In the genomic region with DNA sequence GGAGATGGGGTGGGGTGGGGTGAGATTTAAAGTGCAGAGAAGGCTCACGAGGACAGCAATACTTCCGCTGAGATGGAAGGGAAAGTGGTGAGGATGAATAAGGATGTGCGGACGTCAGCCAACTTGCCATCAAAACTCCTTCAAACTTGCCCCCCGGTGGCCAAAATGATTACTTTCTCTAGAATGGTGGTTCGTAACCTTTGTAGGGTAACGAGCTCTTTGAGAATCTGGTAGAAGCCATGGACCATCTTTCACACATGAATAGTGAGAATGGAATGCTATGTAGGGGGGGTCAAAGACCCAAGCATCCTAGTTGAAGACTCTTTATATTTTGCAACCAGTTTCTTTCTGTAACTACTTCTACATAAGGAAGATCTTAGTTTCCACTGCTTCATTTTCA, we compare ENCODE assay signal across 12 cellular contexts.
DNase-seq lines count a peak whose midpoint lies in the region; ATAC-seq, FAIRE-seq and TF ChIP-seq lines count a peak whose summit lies in the region.
"Had no signal": no experiment of that assay in that cellular context is flagged by ENCODE, and none has a peak within 500 bp of the region (broad histone marks: within the 10 kb centered on the region; RNA-seq: fewer than 3 reads in every experiment).

No MANE protein-coding gene starts in this region.

- no peaks in the 10 kb centered on the region for H4K20me1 ChIP-seq in GM12878 (ENCODE audit: control insufficient read depth, insufficient read depth)

- TF ChIP-seq CTCF in BJ (IDR thresholded peaks at IDR 0.05; ENCODE audit: insufficient read depth, low read depth, low read length) (peak; percentile 40), GM12878 (IDR thresholded peaks at IDR 0.05 in 2 of 3, conservative IDR thresholded peaks at IDR 0.05 in 1 of 3; ENCODE audit: control insufficient read depth in 2 of 3, extremely low read depth in 1 of 3, insufficient read depth in 1 of 3, low read depth in 3 of 3, low read length in 3 of 3) (peak in 1 of 3 experiments; percentile 18; a peak in 1 of 6 replicates)

- WGBS in GM12878 (ENCODE audit: insufficient coverage, insufficient replicate concordance, low lambda C conversion rate, missing lambda C conversion rate) = 33% methylated on average over 7 of the region's 7 CpGs

- RAD21 ChIA-PET in GM12878 (lab: Charles Lee; ENCODE audit: unreplicated experiment) = no interaction called here

- no peak for TF ChIP-seq POLR2A in GM12878 (IDR thresholded peaks at IDR 0.05; ENCODE audit: low read depth, low read length)

- intact Hi-C loops in GM12878 (cut with micrococcal nuclease; ENCODE audit: unreplicated experiment) (no loop called here), Right ventricle myocardium inferior (cut with DNase I) (no loop called here)

- no peak for TF ChIP-seq EP300 in GM12878 (IDR thresholded peaks at IDR 0.05; ENCODE audit: borderline replicate concordance in 1 of 2, control insufficient read depth in 1 of 2, low read depth in 2 of 2, low read length in 2 of 2)

- ATAC-seq in GM12878 = no peak
- ATAC-seq in Right ventricle myocardium inferior = no peak
- ATAC-seq: left lung had no signal

- CTCF ChIA-PET in BJ (lab: Yijun Ruan, JAX) (interaction anchor here (0.6 to 1.8 kb wide), 6 partner anchors 11 to 776 kb away, joined by 3 to 10 read pairs (median 4); no protein-coding TSS in a partner anchor), GM12878 (lab: Yijun Ruan, JAX) (no interaction called here)

- no peak overlapping the region for H3K4me3 Mint-ChIP-seq in T-helper 2 cell treated with Interferon-gamma antibody and Interleukin-4, amounts not matched to agents 5 μg/mL and 100 μg/mL, for 36 hours

- no TSS peak for BruUV-seq in GM12878 (replicated peaks; lab: Mats Ljungman, UMichigan)

- H3K9ac ChIP-seq in GM12878 (ENCODE audit: control insufficient read depth, insufficient read depth, low read length) = no peak overlapping the region

- DNase-seq in BJ (ENCODE audit: low read depth) (no peak), HS-5 (ENCODE audit: low read depth) (peak; percentile 16), GM12878 (ENCODE audit: low read depth, low spot score) (no peak), islet precursor cell (peak; percentile 63), Right ventricle myocardium inferior (ENCODE audit: missing footprints) (no peak), kidney glomerular epithelial cell (lab: John Stamatoyannopoulos, UW) (no peak), D341Med (ENCODE audit: low spot score) (no peak)
- DNase-seq in T-helper 2 cell treated with Interferon-gamma antibody and Interleukin-4, amounts not matched to agents 5 μg/mL and 100 μg/mL, for 36 hours (ENCODE audit: low spot score) = no peak
- DNase-seq: COR-L47, left lung, NCI-H226 had no signal

- H3K27me3 Mint-ChIP-seq in T-helper 2 cell treated with Interferon-gamma antibody and Interleukin-4, amounts not matched to agents 5 μg/mL and 100 μg/mL, for 36 hours (ENCODE audit: low read depth) = peaks cover 6% of the 10 kb centered on the region

- peak; percentile 6; the same call in 1 of the 2 replicates for TF ChIP-seq RAD21 in GM12878 (IDR thresholded peaks at IDR 0.05; ENCODE audit: insufficient read depth, low read depth, low read length)

- H3K79me2 ChIP-seq in GM12878 (ENCODE audit: control insufficient read depth, insufficient read depth, low read length) = no peaks in the 10 kb centered on the region

- H3K27me3 ChIP-seq in BJ (ENCODE audit: control insufficient read depth, insufficient read depth, low read length) = no peaks in the 10 kb centered on the region; the same call in 1 of the 2 replicates
- H3K27me3 ChIP-seq in GM12878 (replicated peaks in 1 of 2; ENCODE audit: control insufficient read depth in 2 of 2, insufficient read depth in 2 of 2, low read length in 1 of 2) = no peaks in the 10 kb centered on the region
- H3K27me3 ChIP-seq: left lung had no signal

- H3K9me3 Mint-ChIP-seq in T-helper 2 cell treated with Interferon-gamma antibody and Interleukin-4, amounts not matched to agents 5 μg/mL and 100 μg/mL, for 36 hours = peaks cover 21% of the 10 kb centered on the region

- no peaks in the 10 kb centered on the region for H3K36me3 Mint-ChIP-seq in T-helper 2 cell treated with Interferon-gamma antibody and Interleukin-4, amounts not matched to agents 5 μg/mL and 100 μg/mL, for 36 hours (ENCODE audit: low read depth)

- peaks cover 2% of the 10 kb centered on the region; the same call in 2 of the 3 replicates for H3K9me3 ChIP-seq in GM12878 (replicated peaks; ENCODE audit: control insufficient read depth, insufficient read depth, low read length)

- in situ Hi-C loops in GM12878 (cut with MboI) = no loop called here

- no peaks in the 10 kb centered on the region for H3K36me3 ChIP-seq in BJ (ENCODE audit: control insufficient read depth, insufficient read depth, low read length)
- H3K36me3 ChIP-seq in GM12878 (ENCODE audit: control insufficient read depth in 2 of 2, insufficient read depth in 2 of 2, low read length in 1 of 2) = no peaks in the 10 kb centered on the region
- H3K36me3 ChIP-seq: left lung had no signal

- H3K4me2 ChIP-seq in GM12878 (ENCODE audit: control insufficient read depth, insufficient read depth) = no peak overlapping the region

- POLR2A ChIA-PET in BJ (lab: Charles Lee) (no interaction called here), GM12878 (lab: Charles Lee) (no interaction called here)

- no peaks in the 10 kb centered on the region for H3K4me1 Mint-ChIP-seq in T-helper 2 cell treated with Interferon-gamma antibody and Interleukin-4, amounts not matched to agents 5 μg/mL and 100 μg/mL, for 36 hours (ENCODE audit: low read depth)

- H3K27ac Mint-ChIP-seq in T-helper 2 cell treated with Interferon-gamma antibody and Interleukin-4, amounts not matched to agents 5 μg/mL and 100 μg/mL, for 36 hours = no peak overlapping the region

- SMC1A ChIA-PET in GM12878 (lab: Charles Lee; ENCODE audit: uncharacterized antibody, unreplicated experiment) = no interaction called here

- no peak overlapping the region for H3K27ac ChIP-seq in GM12878 (ENCODE audit: control insufficient read depth, insufficient read depth)
- H3K27ac ChIP-seq: coronary artery, left lung had no signal

- no peak for FAIRE-seq in GM12878 (lab: Jason Lieb, UNC)

- no peak overlapping the region for H2AFZ ChIP-seq in GM12878 (ENCODE audit: control insufficient read depth, low read depth, low read length)

- H3K4me3 ChIP-seq in BJ (ENCODE audit: low read depth, low read length) = no peak overlapping the region
- no peak overlapping the region for H3K4me3 ChIP-seq in GM12878
- H3K4me3 ChIP-seq: coronary artery, left lung had no signal

- H3K4me1 ChIP-seq in GM12878 (ENCODE audit: control insufficient read depth, insufficient read depth, low read length) = no peaks in the 10 kb centered on the region
- H3K4me1 ChIP-seq: left lung had no signal

TF ChIP-seq in GM12878, 131 proteins besides CTCF, POLR2A, EP300 and RAD21 (continues in another document):
- TF ChIP-seq RBBP5 (conservative IDR thresholded peaks at IDR 0.05) (no peak), HCFC1 (IDR thresholded peaks at IDR 0.05; ENCODE audit: low read length) (no peak)
- TF ChIP-seq, protein P1, sequence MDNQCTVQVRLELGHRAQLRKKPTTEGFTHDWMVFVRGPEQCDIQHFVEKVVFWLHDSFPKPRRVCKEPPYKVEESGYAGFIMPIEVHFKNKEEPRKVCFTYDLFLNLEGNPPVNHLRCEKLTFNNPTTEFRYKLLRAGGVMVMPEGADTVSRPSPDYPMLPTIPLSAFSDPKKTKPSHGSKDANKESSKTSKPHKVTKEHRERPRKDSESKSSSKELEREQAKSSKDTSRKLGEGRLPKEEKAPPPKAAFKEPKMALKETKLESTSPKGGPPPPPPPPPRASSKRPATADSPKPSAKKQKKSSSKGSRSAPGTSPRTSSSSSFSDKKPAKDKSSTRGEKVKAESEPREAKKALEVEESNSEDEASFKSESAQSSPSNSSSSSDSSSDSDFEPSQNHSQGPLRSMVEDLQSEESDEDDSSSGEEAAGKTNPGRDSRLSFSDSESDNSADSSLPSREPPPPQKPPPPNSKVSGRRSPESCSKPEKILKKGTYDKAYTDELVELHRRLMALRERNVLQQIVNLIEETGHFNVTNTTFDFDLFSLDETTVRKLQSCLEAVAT (IDR thresholded peaks at IDR 0.05) = no peak
- TF ChIP-seq, protein P2, sequence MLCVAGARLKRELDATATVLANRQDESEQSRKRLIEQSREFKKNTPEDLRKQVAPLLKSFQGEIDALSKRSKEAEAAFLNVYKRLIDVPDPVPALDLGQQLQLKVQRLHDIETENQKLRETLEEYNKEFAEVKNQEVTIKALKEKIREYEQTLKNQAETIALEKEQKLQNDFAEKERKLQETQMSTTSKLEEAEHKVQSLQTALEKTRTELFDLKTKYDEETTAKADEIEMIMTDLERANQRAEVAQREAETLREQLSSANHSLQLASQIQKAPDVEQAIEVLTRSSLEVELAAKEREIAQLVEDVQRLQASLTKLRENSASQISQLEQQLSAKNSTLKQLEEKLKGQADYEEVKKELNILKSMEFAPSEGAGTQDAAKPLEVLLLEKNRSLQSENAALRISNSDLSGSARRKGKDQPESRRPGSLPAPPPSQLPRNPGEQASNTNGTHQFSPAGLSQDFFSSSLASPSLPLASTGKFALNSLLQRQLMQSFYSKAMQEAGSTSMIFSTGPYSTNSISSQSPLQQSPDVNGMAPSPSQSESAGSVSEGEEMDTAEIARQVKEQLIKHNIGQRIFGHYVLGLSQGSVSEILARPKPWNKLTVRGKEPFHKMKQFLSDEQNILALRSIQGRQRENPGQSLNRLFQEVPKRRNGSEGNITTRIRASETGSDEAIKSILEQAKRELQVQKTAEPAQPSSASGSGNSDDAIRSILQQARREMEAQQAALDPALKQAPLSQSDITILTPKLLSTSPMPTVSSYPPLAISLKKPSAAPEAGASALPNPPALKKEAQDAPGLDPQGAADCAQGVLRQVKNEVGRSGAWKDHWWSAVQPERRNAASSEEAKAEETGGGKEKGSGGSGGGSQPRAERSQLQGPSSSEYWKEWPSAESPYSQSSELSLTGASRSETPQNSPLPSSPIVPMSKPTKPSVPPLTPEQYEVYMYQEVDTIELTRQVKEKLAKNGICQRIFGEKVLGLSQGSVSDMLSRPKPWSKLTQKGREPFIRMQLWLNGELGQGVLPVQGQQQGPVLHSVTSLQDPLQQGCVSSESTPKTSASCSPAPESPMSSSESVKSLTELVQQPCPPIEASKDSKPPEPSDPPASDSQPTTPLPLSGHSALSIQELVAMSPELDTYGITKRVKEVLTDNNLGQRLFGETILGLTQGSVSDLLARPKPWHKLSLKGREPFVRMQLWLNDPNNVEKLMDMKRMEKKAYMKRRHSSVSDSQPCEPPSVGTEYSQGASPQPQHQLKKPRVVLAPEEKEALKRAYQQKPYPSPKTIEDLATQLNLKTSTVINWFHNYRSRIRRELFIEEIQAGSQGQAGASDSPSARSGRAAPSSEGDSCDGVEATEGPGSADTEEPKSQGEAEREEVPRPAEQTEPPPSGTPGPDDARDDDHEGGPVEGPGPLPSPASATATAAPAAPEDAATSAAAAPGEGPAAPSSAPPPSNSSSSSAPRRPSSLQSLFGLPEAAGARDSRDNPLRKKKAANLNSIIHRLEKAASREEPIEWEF (IDR thresholded peaks at IDR 0.05; ENCODE audit: insufficient replicate concordance, low read depth, low read length) = no peak

Comparison
In these comparisons a context has a peak if more than half of its experiments do, and no peak if none do; other contexts are left out.
1. DNase-seq: peak in HS-5 (single experiment) and islet precursor cell (single experiment); none in BJ (single experiment), GM12878 (single experiment), T-helper 2 cell treated with Interferon-gamma antibody and Interleukin-4, amounts not matched to agents 5 μg/mL and 100 μg/mL, for 36 hours (single experiment), Right ventricle myocardium inferior (single experiment), kidney glomerular epithelial cell (single experiment) and D341Med (single experiment).